In genomic region chr5:840118-841021, GRCh38 we compare ENCODE assay signal across 7 cellular contexts. TPM values are rescaled to one million over a fixed set of nuclear protein-coding genes. Genes with fewer than 3 reads are reported as not detected.
DNase-seq lines count a peak whose midpoint lies in the region; ATAC-seq and TF ChIP-seq lines count a peak whose summit lies in the region.
"Not testable (repeated sequence)": the region's sequence is repeated elsewhere in the genome, so short reads cannot be mapped to it uniquely, and the experiment has no call there.

No MANE protein-coding gene starts in this region.

- intact Hi-C loops in cardiac septum (cut with DNase I) = not testable (repeated sequence)
- intact Hi-C loops in right lobe of liver (cut with DNase I) (loop anchor here in 1 of 2 donors (5.0 kb wide), 1 partner anchor 93 kb away; no protein-coding TSS in a partner anchor), ovary (cut with DNase I) (loop anchor here in 3 of 4 donors (2.0 to 5.0 kb wide), 2 partner anchors 83 to 94 kb away; no protein-coding TSS in a partner anchor)

- H3K36me3 ChIP-seq in Peyer's patch, right lobe of liver, ovary: not testable (repeated sequence)

- H3K36me3 Mint-ChIP-seq in chondrocyte (ENCODE audit: low read depth); stimulated activated effector memory CD8-positive, alpha-beta T cell treated with anti-CD3 and anti-CD28 coated beads, Interleukin-12 subunit alpha, Interleukin-12 subunit beta, amount 100 ng/mL, for 72 hours: not testable (repeated sequence)

- DNase-seq in Peyer's patch (peak in 2 of 3 donors; percentile 45 to 46), chondrocyte (ENCODE audit: low spot score) (peak; percentile 94), cardiac septum (ENCODE audit: low spot score) (peak; percentile 76), right lobe of liver (peak in 2 of 3 donors; percentile 25 to 51), ovary (peak in 3 of 5 donors; percentile 12 to 30 (median 20))
- peak; percentile 45 for DNase-seq in activated CD8-positive, alpha-beta memory T cell treated with anti-CD3 and anti-CD28 coated beads, Interleukin-2, amount 50 U/mL, for 48 hours
- DNase-seq in stimulated activated effector memory CD8-positive, alpha-beta T cell treated with anti-CD3 and anti-CD28 coated beads, Interleukin-12 subunit alpha, Interleukin-12 subunit beta, amount 100 ng/mL, for 72 hours (ENCODE audit: low spot score in 2 of 2) = not testable (repeated sequence)

- H3K4me1 Mint-ChIP-seq in chondrocyte (ENCODE audit: low read depth); stimulated activated effector memory CD8-positive, alpha-beta T cell treated with anti-CD3 and anti-CD28 coated beads, Interleukin-12 subunit alpha, Interleukin-12 subunit beta, amount 100 ng/mL, for 72 hours: not testable (repeated sequence)

- not testable (repeated sequence) for TF ChIP-seq POLR2A in Peyer's patch (IDR thresholded peaks at IDR 0.05); right lobe of liver (IDR thresholded peaks at IDR 0.05); ovary (IDR thresholded peaks at IDR 0.05)

- ATAC-seq in right lobe of liver; stimulated activated effector memory CD8-positive, alpha-beta T cell treated with anti-CD3 and anti-CD28 coated beads, Interleukin-12 subunit alpha, Interleukin-12 subunit beta, amount 100 ng/mL, for 72 hours: not testable (repeated sequence)

- not testable (repeated sequence) for H3K4me1 ChIP-seq in Peyer's patch; right lobe of liver; ovary (ENCODE audit: insufficient read depth)

- H3K27me3 ChIP-seq in Peyer's patch, right lobe of liver, ovary: not testable (repeated sequence)

- not testable (repeated sequence) for TF ChIP-seq EP300 in ovary (IDR thresholded peaks at IDR 0.05)

- H3K9me3 Mint-ChIP-seq in chondrocyte (ENCODE audit: low read depth); stimulated activated effector memory CD8-positive, alpha-beta T cell treated with anti-CD3 and anti-CD28 coated beads, Interleukin-12 subunit alpha, Interleukin-12 subunit beta, amount 100 ng/mL, for 72 hours: not testable (repeated sequence)

- not testable (repeated sequence) for H3K27ac ChIP-seq in Peyer's patch, right lobe of liver, ovary

- 90% methylated on average over 20 of the region's 24 CpGs for WGBS in right lobe of liver (ENCODE audit: insufficient coverage, low coverage, low lambda C conversion rate, missing lambda C conversion rate)
- 85 to 89% (median 88%) methylated on average over 24 of the region's 24 CpGs for WGBS in ovary, 3 donors

- not testable (repeated sequence) for H3K9me3 ChIP-seq in Peyer's patch, right lobe of liver, ovary

- not testable (repeated sequence) for H3K27ac Mint-ChIP-seq in chondrocyte (ENCODE audit: unreplicated experiment)
- peak overlapping the region; percentile 33 for H3K27ac Mint-ChIP-seq in stimulated activated effector memory CD8-positive, alpha-beta T cell treated with anti-CD3 and anti-CD28 coated beads, Interleukin-12 subunit alpha, Interleukin-12 subunit beta, amount 100 ng/mL, for 72 hours

- not testable (repeated sequence) for H3K27me3 Mint-ChIP-seq in chondrocyte (ENCODE audit: low read depth)

- not testable (repeated sequence) for H3K4me3 Mint-ChIP-seq in chondrocyte (ENCODE audit: unreplicated experiment); stimulated activated effector memory CD8-positive, alpha-beta T cell treated with anti-CD3 and anti-CD28 coated beads, Interleukin-12 subunit alpha, Interleukin-12 subunit beta, amount 100 ng/mL, for 72 hours

- not testable (repeated sequence) for TF ChIP-seq CTCF in Peyer's patch (IDR thresholded peaks at IDR 0.05); chondrocyte (IDR thresholded peaks at IDR 0.05); right lobe of liver (IDR thresholded peaks at IDR 0.05); ovary (IDR thresholded peaks at IDR 0.05)

- H3K4me3 ChIP-seq in Peyer's patch, right lobe of liver, ovary: not testable (repeated sequence)

RNA-seq across cellular contexts. Expression of gene ZDHHC11, which starts 10.4 kb away (rescaled TPM):
- total RNA-seq in Peyer's patch (10 to 100 TPM in 3 of 4 donors, 1 to 10 TPM in 1; 7.7 to 82.5 (median 29.6) TPM), chondrocyte (1.9 to 4.7 TPM (median 2.3 TPM) in 3 replicates), cardiac septum (10.6 TPM), right lobe of liver (10 to 100 TPM in 2 of 6 experiments, 1 to 10 TPM in 3, under 1 TPM in 1; 0.50 to 14.4 (median 5.8) TPM), ovary (10 to 100 TPM in 1 of 7 donors, 1 to 10 TPM in 6; 1.7 to 25.6 (median 6.0) TPM)
- 1 to 10 TPM; 1.1 to 2.1 TPM for polyA plus RNA-seq in ovary

RNA-seq across cellular contexts. Expression of gene BRD9, which starts 52.2 kb away (rescaled TPM):
- total RNA-seq in Peyer's patch = 10 to 100 TPM; 36.4 to 90.8 (median 65.4) TPM
- total RNA-seq in chondrocyte = 26.5 to 30.4 TPM (median 30.1 TPM) in 3 replicates
- total RNA-seq in cardiac septum = 25.9 TPM
- total RNA-seq in right lobe of liver = 10 to 100 TPM; 10.7 to 16.7 (median 13.8) TPM
- total RNA-seq in ovary = 10 to 100 TPM; 18.6 to 42.1 (median 35.0) TPM
- 10 to 100 TPM; 25.6 to 26.3 TPM for polyA plus RNA-seq in ovary

RNA-seq across cellular contexts. Expression of gene TRIP13, which starts 52.3 kb away (rescaled TPM):
- 1 to 10 TPM; 1.2 to 8.3 (median 3.5) TPM for total RNA-seq in Peyer's patch
- total RNA-seq in chondrocyte = 4.9 to 8.1 TPM (median 6.4 TPM) in 3 replicates
- total RNA-seq in cardiac septum = 0.57 TPM
- total RNA-seq in right lobe of liver = 1 to 10 TPM in 2 of 6 experiments, under 1 TPM in 4; 0.15 to 3.2 (median 0.70) TPM
- 1 to 10 TPM; 1.3 to 3.9 (median 2.0) TPM for total RNA-seq in ovary
- 1 to 10 TPM; 1.6 to 2.5 TPM for polyA plus RNA-seq in ovary

RNA-seq across cellular contexts. Expression of gene ZDHHC11B, which starts 55.8 kb away (rescaled TPM):
- total RNA-seq in Peyer's patch = 10 to 100 TPM in 3 of 4 donors, 1 to 10 TPM in 1; 4.6 to 52.0 (median 28.6) TPM
- 0.17 TPM in 1 of 3 replicates, not detected in the others for total RNA-seq in chondrocyte
- 5.5 TPM for total RNA-seq in cardiac septum
- total RNA-seq in right lobe of liver = 1 to 10 TPM in 5 of 6 experiments, under 1 TPM in 1; 0.56 to 5.1 (median 2.8) TPM
- total RNA-seq in ovary = 1 to 10 TPM; 1.7 to 8.0 (median 2.4) TPM
- polyA plus RNA-seq in ovary = 1 to 10 TPM; 1.7 to 2.9 TPM
